In the genomic region with DNA sequence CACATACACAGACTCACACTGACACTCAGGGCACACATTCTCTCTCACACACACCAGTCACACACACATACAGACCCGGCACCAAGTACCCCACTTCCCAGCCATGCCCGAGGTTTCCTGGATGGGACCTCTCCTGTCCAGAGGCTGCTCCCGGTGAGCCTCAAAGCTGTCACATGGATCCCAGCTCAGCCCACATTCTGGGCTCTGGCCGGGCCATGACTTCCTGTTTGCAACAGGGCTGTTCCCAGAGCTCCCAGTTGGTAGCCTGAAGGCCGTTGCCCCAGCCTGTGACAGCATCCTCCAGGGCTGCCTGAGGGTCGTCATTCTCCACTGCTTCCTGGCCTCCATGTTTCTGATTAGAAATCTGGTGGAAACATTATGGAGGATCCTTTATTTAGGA, we compare ENCODE assay signal across 1 cellular context.
TF ChIP-seq lines count a peak whose summit lies in the region.

No MANE protein-coding gene starts in this region.

TF ChIP-seq in endothelial cell of umbilical vein, 7 proteins besides CTCF, POLR2A, EP300 and RAD21 (continued from another document):
- no peak for TF ChIP-seq FOS (IDR thresholded peaks at IDR 0.05; ENCODE audit: borderline replicate concordance, insufficient read depth, low read length)
- TF ChIP-seq MAX (IDR thresholded peaks at IDR 0.05; ENCODE audit: insufficient read depth, insufficient read length): no peak
- TF ChIP-seq EZH2 (IDR thresholded peaks at IDR 0.05; ENCODE audit: borderline replicate concordance, low read depth, low read length, severe bottlenecking): no peak
